15 cellular contexts compared by ENCODE assay signal in genomic region chr17:49013311-49014205, GRCh38. TPM values are rescaled to one million over a fixed set of nuclear protein-coding genes. Genes with fewer than 3 reads are reported as not detected.
DNase-seq lines count a peak whose midpoint lies in the region; ATAC-seq, FAIRE-seq and TF ChIP-seq lines count a peak whose summit lies in the region.
"Had no signal": no experiment of that assay in that cellular context is flagged by ENCODE, and none has a peak within 500 bp of the region (broad histone marks: within the 10 kb centered on the region; RNA-seq: fewer than 3 reads in every experiment).

No MANE protein-coding gene starts in this region.

- DNase-seq in Caco-2, result peak; percentile 54 to 68
- peak; percentile 83 for DNase-seq in HuH-7 (ENCODE audit: low spot score)
- no peak for DNase-seq in endothelial cell of umbilical vein (ENCODE audit: low read depth, low spot score)
- peak; percentile 81 for DNase-seq in nephron progenitor cell
- DNase-seq in activated naive CD4-positive, alpha-beta T cell treated with Interleukin-2 at 50 U/mL for 16 hours, result no peak
- no peak for DNase-seq in mucosa of gallbladder (ENCODE audit: low spot score)
- DNase-seq in activated naive CD8-positive, alpha-beta T cell treated with anti-CD3 and anti-CD28 coated beads for 36 hours, result no peak
- DNase-seq: activated effector memory CD4-positive, alpha-beta T cell treated with Interleukin-2 at 50 U/mL for 16 hours; midbrain; NCI-H524 treated with DMSO at 0.1 percent for 48 hours had no signal

- CTCF ChIA-PET in Caco-2 (lab: Charles Lee), result interaction anchor here (0.9 to 2.5 kb wide), 3 partner anchors 19 to 59 kb away, joined by 3 to 17 read pairs (median 4); no protein-coding TSS in a partner anchor
- CTCF ChIA-PET in endothelial cell of umbilical vein (lab: Charles Lee), result interaction anchor here (0.6 to 10.0 kb wide), 9 partner anchors 10 to 129 kb away, joined by 3 to 156 read pairs (median 4); no protein-coding TSS in a partner anchor

- H3K27ac Mint-ChIP-seq in Caco-2 (ENCODE audit: unreplicated experiment) (peak overlapping the region; percentile 85), nephron progenitor cell (peak overlapping the region; percentile 97)
- no peak overlapping the region for H3K27ac Mint-ChIP-seq in activated naive CD8-positive, alpha-beta T cell treated with anti-CD3 and anti-CD28 coated beads for 36 hours
- H3K27ac Mint-ChIP-seq: activated CD4-positive, alpha-beta T cell treated with anti-CD3 and anti-CD28 coated beads for 36 hours had no signal

- H3K79me2 ChIP-seq in endothelial cell of umbilical vein (ENCODE audit: control insufficient read depth, insufficient read depth, low read length), result peaks cover 80% of the 10 kb centered on the region

- H3K9ac ChIP-seq in endothelial cell of umbilical vein (replicated peaks; ENCODE audit: extremely low read depth, insufficient read depth, low read length), result no peak overlapping the region

- H3K36me3 Mint-ChIP-seq in Caco-2 (ENCODE audit: insufficient read depth, unreplicated experiment) (peaks cover 97% of the 10 kb centered on the region), nephron progenitor cell (ENCODE audit: low read depth) (peaks cover 30% of the 10 kb centered on the region)
- no peaks in the 10 kb centered on the region for H3K36me3 Mint-ChIP-seq in activated naive CD8-positive, alpha-beta T cell treated with anti-CD3 and anti-CD28 coated beads for 36 hours

- no peak overlapping the region for H2AFZ ChIP-seq in endothelial cell of umbilical vein (ENCODE audit: low read depth, low read length)

- H3K4me3 Mint-ChIP-seq in Caco-2 (ENCODE audit: unreplicated experiment) (peak overlapping the region; percentile 34), nephron progenitor cell (peak overlapping the region; percentile 80)
- H3K4me3 Mint-ChIP-seq in activated naive CD8-positive, alpha-beta T cell treated with anti-CD3 and anti-CD28 coated beads for 36 hours, result no peak overlapping the region
- H3K4me3 Mint-ChIP-seq: activated CD4-positive, alpha-beta T cell treated with anti-CD3 and anti-CD28 coated beads for 36 hours had no signal

- H4K20me1 ChIP-seq in endothelial cell of umbilical vein (replicated peaks; ENCODE audit: control insufficient read depth, extremely low read depth, insufficient read depth, low read length), result no peaks in the 10 kb centered on the region

- dilution Hi-C loops in endothelial cell of umbilical vein (cut with MboI; ENCODE audit: extremely low pct_ligation_motif_present, low sequenced_read_pairs), result no loop called here

- H3K27ac ChIP-seq in endothelial cell of umbilical vein (ENCODE audit: insufficient read depth, low read depth, low read length), result no peak overlapping the region

- no peak for TF ChIP-seq CTCF in Caco-2 (IDR thresholded peaks at IDR 0.05; ENCODE audit: insufficient read depth in 1 of 2, low read depth in 1 of 2, low read length in 1 of 2, severe bottlenecking in 1 of 2, unreplicated experiment in 1 of 2)
- no peak for TF ChIP-seq CTCF in endothelial cell of umbilical vein (IDR thresholded peaks at IDR 0.05; ENCODE audit: extremely low read depth in 1 of 2, insufficient read depth in 1 of 2, low read depth in 1 of 2, low read length in 2 of 2)
- TF ChIP-seq CTCF in nephron progenitor cell (IDR thresholded peaks at IDR 0.05), result no peak

- H3K27me3 Mint-ChIP-seq in Caco-2 (ENCODE audit: insufficient read depth, unreplicated experiment), result no peaks in the 10 kb centered on the region
- no peaks in the 10 kb centered on the region for H3K27me3 Mint-ChIP-seq in nephron progenitor cell (ENCODE audit: low read depth, poor library complexity)
- H3K27me3 Mint-ChIP-seq in activated naive CD8-positive, alpha-beta T cell treated with anti-CD3 and anti-CD28 coated beads for 36 hours, result peaks cover 73% of the 10 kb centered on the region

- no peak for TF ChIP-seq POLR2A in endothelial cell of umbilical vein (IDR thresholded peaks at IDR 0.05; ENCODE audit: low read depth, low read length)

- H3K4me2 ChIP-seq in endothelial cell of umbilical vein (ENCODE audit: insufficient read depth, low read length), result no peak overlapping the region

- POLR2A ChIA-PET in Caco-2 (lab: Charles Lee) (interaction anchor here (1.6 kb wide), 1 partner anchor 18 kb away, joined by 8 read pairs; no protein-coding TSS in a partner anchor), endothelial cell of umbilical vein (lab: Charles Lee) (no interaction called here)

- peaks cover 82% of the 10 kb centered on the region for H3K4me1 ChIP-seq in Caco-2
- H3K4me1 ChIP-seq in endothelial cell of umbilical vein (ENCODE audit: control insufficient read depth, extremely low read depth, insufficient read depth, low read length), result peaks cover 39% of the 10 kb centered on the region

- intact Hi-C loops in Caco-2 (cut with micrococcal nuclease; ENCODE audit: unreplicated experiment), result no loop called here
- intact Hi-C loops in endothelial cell of umbilical vein (cut with micrococcal nuclease), result loop anchor here (1.0 to 2.0 kb wide), 2 partner anchors 15 to 19 kb away; no protein-coding TSS in a partner anchor

- H3K4me1 Mint-ChIP-seq in Caco-2 (ENCODE audit: low read depth, unreplicated experiment), result peaks cover 66% of the 10 kb centered on the region
- peaks cover 78% of the 10 kb centered on the region for H3K4me1 Mint-ChIP-seq in nephron progenitor cell
- H3K4me1 Mint-ChIP-seq in activated naive CD8-positive, alpha-beta T cell treated with anti-CD3 and anti-CD28 coated beads for 36 hours, result peaks cover 2% of the 10 kb centered on the region
- H3K4me1 Mint-ChIP-seq: activated CD4-positive, alpha-beta T cell treated with anti-CD3 and anti-CD28 coated beads for 36 hours had no signal

- no peak overlapping the region for H3K4me3 ChIP-seq in Caco-2 (ENCODE audit: low read depth, low read length)
- H3K4me3 ChIP-seq in endothelial cell of umbilical vein (replicated peaks in 1 of 3; ENCODE audit: insufficient read depth in 1 of 3, low read depth in 1 of 3, low read length in 3 of 3), result peak overlapping the region in 1 of 3 experiments; percentile 16

- H3K9me3 Mint-ChIP-seq in Caco-2 (ENCODE audit: unreplicated experiment) (no peaks in the 10 kb centered on the region), nephron progenitor cell (no peaks in the 10 kb centered on the region)
- H3K9me3 Mint-ChIP-seq in activated naive CD8-positive, alpha-beta T cell treated with anti-CD3 and anti-CD28 coated beads for 36 hours, result no peaks in the 10 kb centered on the region

- H3K9me1 ChIP-seq in endothelial cell of umbilical vein (replicated peaks; ENCODE audit: control insufficient read depth, extremely low read depth, insufficient read depth, low read length), result no peaks in the 10 kb centered on the region

- BruUV-seq in Caco-2 (replicated peaks; lab: Mats Ljungman, UMichigan) (no TSS peak), endothelial cell of umbilical vein (replicated peaks; lab: Mats Ljungman, UMichigan) (no TSS peak)

- peaks cover 4% of the 10 kb centered on the region; the same call in 1 of the 2 replicates for H3K36me3 ChIP-seq in Caco-2 (ENCODE audit: control insufficient read depth, insufficient read depth, low read length)
- H3K36me3 ChIP-seq in endothelial cell of umbilical vein (ENCODE audit: control insufficient read depth in 2 of 2, extremely low read depth in 1 of 2, insufficient read depth in 2 of 2, low read length in 2 of 2), result no peaks in the 10 kb centered on the region

- H3K9me3 ChIP-seq in Caco-2 (no peaks in the 10 kb centered on the region), endothelial cell of umbilical vein (replicated peaks; ENCODE audit: control insufficient read depth, insufficient read depth, low read length) (no peaks in the 10 kb centered on the region)

- H3K27me3 ChIP-seq in Caco-2 (replicated peaks; ENCODE audit: control insufficient read depth, insufficient read depth, low read length) (no peaks in the 10 kb centered on the region), endothelial cell of umbilical vein (ENCODE audit: control insufficient read depth in 2 of 2, insufficient read depth in 2 of 2, low read length in 2 of 2) (no peaks in the 10 kb centered on the region)

- ATAC-seq in HG02840 (IDR thresholded peaks at IDR 0.05; ENCODE audit: low FRiP score, unreplicated experiment), result no peak

- FAIRE-seq in endothelial cell of umbilical vein (lab: Jason Lieb, UNC), result no peak

TF ChIP-seq in endothelial cell of umbilical vein, 7 proteins besides CTCF, POLR2A, EP300 and RAD21:
- no peak for TF ChIP-seq MYC (IDR thresholded peaks at IDR 0.05; ENCODE audit: low read depth, low read length)
- no peak for TF ChIP-seq GATA2 (IDR thresholded peaks at IDR 0.05; ENCODE audit: insufficient read depth, insufficient read length, low read depth, low read length)
- peak; percentile 9 for TF ChIP-seq POLR2AphosphoS5 (IDR thresholded peaks at IDR 0.05; ENCODE audit: insufficient read depth, low read depth, low read length)

RNA-seq across cellular contexts. Expression of gene IGF2BP1, which starts 16.4 kb away (rescaled TPM):
- total RNA-seq in Caco-2 (2022), result 583 and 601 TPM in 2 replicates
- 91.7 and 99.5 TPM in 2 replicates for total RNA-seq in endothelial cell of umbilical vein
- 8.6 and 9.5 TPM in 2 replicates for polyA plus RNA-seq in endothelial cell of umbilical vein
- 14.9 and 17.4 TPM in 2 replicates for polyA plus RNA-seq in endothelial cell of umbilical vein (2011; cell fraction: cytosol; rRNA removed)
- polyA plus RNA-seq in endothelial cell of umbilical vein (2011; cell fraction: nucleus; rRNA removed), result 44.6 and 46.9 TPM in 2 replicates
- polyA plus RNA-seq in endothelial cell of umbilical vein (2012), result 22.5 and 26.3 TPM in 2 replicates
- polyA minus RNA-seq in endothelial cell of umbilical vein, result 18.7 and 24.3 TPM in 2 replicates
- 13.1 TPM for polyA minus RNA-seq in endothelial cell of umbilical vein (2011; cell fraction: cytosol; rRNA and poly(A)+ RNA removed)
- polyA minus RNA-seq in endothelial cell of umbilical vein (2011; cell fraction: nucleus; rRNA and poly(A)+ RNA removed), result 25.2 and 30.8 TPM in 2 replicates
- 1.1 TPM for total RNA-seq in mucosa of gallbladder
- total RNA-seq in activated naive CD8-positive, alpha-beta T cell treated with anti-CD3 and anti-CD28 coated beads for 36 hours, result 1 to 10 TPM; 1.1 to 1.3 TPM

RNA-seq across cellular contexts. Expression of gene GIP, which starts 45.2 kb away (rescaled TPM):
- total RNA-seq in Caco-2 (2022) (0.59 and 0.63 TPM in 2 replicates), endothelial cell of umbilical vein (not detected in 2 replicates), mucosa of gallbladder (not detected)
- polyA plus RNA-seq in endothelial cell of umbilical vein, result not detected in 2 replicates
- polyA plus RNA-seq in endothelial cell of umbilical vein (2011; cell fraction: cytosol; rRNA removed), result not detected in 2 replicates
- polyA plus RNA-seq in endothelial cell of umbilical vein (2011; cell fraction: nucleus; rRNA removed), result not detected in 2 replicates
- polyA plus RNA-seq in endothelial cell of umbilical vein (2012), result not detected in 2 replicates
- polyA minus RNA-seq in endothelial cell of umbilical vein, result not detected in 2 replicates
- polyA minus RNA-seq in endothelial cell of umbilical vein (2011; cell fraction: cytosol; rRNA and poly(A)+ RNA removed), result not detected
- polyA minus RNA-seq in endothelial cell of umbilical vein (2011; cell fraction: nucleus; rRNA and poly(A)+ RNA removed), result not detected in 2 replicates
- not detected for total RNA-seq in activated naive CD8-positive, alpha-beta T cell treated with anti-CD3 and anti-CD28 coated beads for 36 hours
- total RNA-seq: activated CD4-positive, alpha-beta T cell treated with anti-CD3 and anti-CD28 coated beads for 36 hours; cerebellum; SK-MEL-5; skeletal muscle tissue had no signal

Comparison
In these comparisons a context has a peak if more than half of its experiments do, and no peak if none do; other contexts are left out.
1. DNase-seq: peak in Caco-2 (2 of 2), HuH-7 (single experiment) and nephron progenitor cell (single experiment); none in endothelial cell of umbilical vein (single experiment), activated naive CD4-positive, alpha-beta T cell treated with Interleukin-2 at 50 U/mL for 16 hours (single experiment), mucosa of gallbladder (single experiment) and activated naive CD8-positive, alpha-beta T cell treated with anti-CD3 and anti-CD28 coated beads for 36 hours (single experiment).
2. RNA of gene IGF2BP1, which starts 16.4 kb away (total RNA-seq): 583 to 601 TPM in Caco-2 and 91.7 to 99.5 TPM in endothelial cell of umbilical vein; 1.1 to 1.3 TPM in activated naive CD8-positive, alpha-beta T cell treated with anti-CD3 and anti-CD28 coated beads for 36 hours and 1.1 TPM in mucosa of gallbladder (single experiment); every median in the first group is over 10 times any median in the second.